ENCODE assay signal across 8 cellular contexts in the genomic region with DNA sequence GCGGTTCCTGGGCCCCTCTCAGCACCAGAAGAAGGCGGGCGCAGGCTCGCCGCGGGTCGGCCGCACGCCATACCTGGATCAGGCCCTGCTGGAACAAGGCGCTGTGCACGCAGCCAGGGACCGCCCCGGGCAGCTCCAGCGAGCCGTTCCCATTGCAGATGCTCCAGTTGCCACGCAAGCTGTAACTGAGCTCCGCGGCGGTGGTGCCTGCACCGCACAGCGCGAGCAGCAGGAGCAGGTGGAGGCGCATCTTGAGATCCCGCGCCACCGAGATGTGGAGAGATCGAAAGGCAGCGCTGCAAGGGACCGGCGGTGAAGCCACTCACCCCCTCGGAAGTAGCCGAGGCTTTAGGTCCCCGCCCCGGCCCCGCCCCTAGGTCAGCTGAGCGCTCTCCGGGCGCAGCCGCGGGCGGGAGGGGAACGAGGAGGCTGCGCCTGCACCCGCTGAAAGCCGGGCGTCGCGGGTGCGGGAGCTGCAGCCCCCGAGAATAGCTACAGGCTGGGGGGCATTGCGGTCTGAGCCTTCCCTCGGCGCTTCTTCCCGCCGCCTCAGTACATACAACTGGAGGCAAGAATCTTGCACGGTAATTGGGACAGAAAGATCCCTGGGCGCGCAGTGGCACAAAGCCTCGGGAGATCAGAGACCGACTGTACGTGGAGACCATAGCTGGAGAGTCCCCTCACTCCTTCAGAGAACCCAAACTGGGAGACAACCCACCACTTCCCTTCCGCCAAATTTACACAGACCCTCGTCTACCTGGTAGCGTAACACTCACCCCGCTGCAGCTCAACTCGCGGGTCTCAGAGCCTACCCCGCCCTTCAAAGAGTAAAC. TPM values are rescaled to one million over a fixed set of nuclear protein-coding genes. Genes with fewer than 3 reads are reported as not detected.
DNase-seq lines count a peak whose midpoint lies in the region; ATAC-seq and TF ChIP-seq lines count a peak whose summit lies in the region.

A gene (minus strand): TSS at position 324 of the 833 bp plus-strand sequence. CDS start 74 bp downstream, at position 250.

- TF ChIP-seq CTCF in NB4 (IDR thresholded peaks at IDR 0.05; ENCODE audit: low read depth, low read length) (no peak), ovary (IDR thresholded peaks at IDR 0.05) (no peak), thoracic aorta (IDR thresholded peaks at IDR 0.05) (no peak)

- no peak for TF ChIP-seq EP300 in ovary (IDR thresholded peaks at IDR 0.05)

- H3K4me1 ChIP-seq in ovary (ENCODE audit: insufficient read depth) (no peaks in the 10 kb centered on the region), thoracic aorta (ENCODE audit: control insufficient read depth in 1 of 2, low read depth in 2 of 2) (peaks cover 6 to 17% of the 10 kb centered on the region in 2 donors)

- peak; percentile 89 for DNase-seq in NB4 (ENCODE audit: low read depth)
- peak; percentile 61 to 94 (median 86) for DNase-seq in head of caudate nucleus
- DNase-seq in ovary: peak; percentile 70 to 79 (median 74)
- DNase-seq in thoracic aorta (ENCODE audit: low spot score): peak; percentile 33

- intact Hi-C loops in head of caudate nucleus (cut with DNase I): loop anchor here (2.0 kb wide), 1 partner anchor 66 kb away; a partner anchor contains a TSS
- intact Hi-C loops in ovary (cut with DNase I): loop anchor here in 1 of 4 donors (10.0 kb wide), 1 partner anchor 54 kb away; no protein-coding TSS in a partner anchor

- 0% methylated on average over 46 to 68 of the region's 68 CpGs for WGBS in ovary, 3 donors

- H3K27ac ChIP-seq in ovary (peak within 1 kb of the TSS; percentile 9 to 50), thoracic aorta (peak within 1 kb of the TSS; percentile 19 to 75)

- H3K4me3 Mint-ChIP-seq in activated naive CD4-positive, alpha-beta T cell treated with anti-CD3 and anti-CD28 coated beads, Interleukin-2, amount 50 U/mL, for 24 hours: peak within 1 kb of the TSS; percentile 95

- peak; percentile 92 for ATAC-seq in HG02588 (IDR thresholded peaks at IDR 0.05; ENCODE audit: unreplicated experiment)
- peak; percentile 98 for ATAC-seq in SK-N-SH treated with all-trans-retinoic acid at 6 μM for 48 hours
- peak; percentile 53 for ATAC-seq in thoracic aorta (ENCODE audit: insufficient number of reproducible peaks, low FRiP score, low read depth)

- H3K9me3 Mint-ChIP-seq in activated naive CD4-positive, alpha-beta T cell treated with anti-CD3 and anti-CD28 coated beads, Interleukin-2, amount 50 U/mL, for 24 hours: no peaks in the 10 kb centered on the region

- TF ChIP-seq POLR2A in GM10847 (IDR thresholded peaks at IDR 0.05; ENCODE audit: extremely low read depth, insufficient read length): peak; percentile 80
- peak; percentile 79 for TF ChIP-seq POLR2A in NB4 (IDR thresholded peaks at IDR 0.05; ENCODE audit: extremely low read depth, insufficient read length)
- TF ChIP-seq POLR2A in ovary (IDR thresholded peaks at IDR 0.05): no peak

- no peaks in the 10 kb centered on the region for H3K36me3 ChIP-seq in ovary
- H3K36me3 ChIP-seq in thoracic aorta: no peaks in the 10 kb centered on the region

- no peaks in the 10 kb centered on the region for H3K27me3 Mint-ChIP-seq in activated naive CD4-positive, alpha-beta T cell treated with anti-CD3 and anti-CD28 coated beads, Interleukin-2, amount 50 U/mL, for 24 hours

- H3K9me3 ChIP-seq in ovary (no peaks in the 10 kb centered on the region), thoracic aorta (no peaks in the 10 kb centered on the region)

- H3K4me3 ChIP-seq in NB4 (ENCODE audit: low read depth, low read length) (peak within 1 kb of the TSS; percentile 88), ovary (peak within 1 kb of the TSS; percentile 98), thoracic aorta (peak within 1 kb of the TSS; percentile 83)

- peaks cover 4% of the 10 kb centered on the region for H3K36me3 Mint-ChIP-seq in activated naive CD4-positive, alpha-beta T cell treated with anti-CD3 and anti-CD28 coated beads, Interleukin-2, amount 50 U/mL, for 24 hours

- H3K27me3 ChIP-seq in ovary: no peaks in the 10 kb centered on the region
- no peaks in the 10 kb centered on the region for H3K27me3 ChIP-seq in thoracic aorta (replicated peaks; ENCODE audit: insufficient read depth)

- H3K27ac Mint-ChIP-seq in activated naive CD4-positive, alpha-beta T cell treated with anti-CD3 and anti-CD28 coated beads, Interleukin-2, amount 50 U/mL, for 24 hours: peak within 1 kb of the TSS; percentile 86

- peaks cover 42% of the 10 kb centered on the region for H3K4me1 Mint-ChIP-seq in activated naive CD4-positive, alpha-beta T cell treated with anti-CD3 and anti-CD28 coated beads, Interleukin-2, amount 50 U/mL, for 24 hours

TF ChIP-seq in SK-N-SH treated with all-trans-retinoic acid at 6 μM for 48 hours, 23 proteins besides CTCF, POLR2A, EP300 and RAD21:
- TF ChIP-seq, protein P1, sequence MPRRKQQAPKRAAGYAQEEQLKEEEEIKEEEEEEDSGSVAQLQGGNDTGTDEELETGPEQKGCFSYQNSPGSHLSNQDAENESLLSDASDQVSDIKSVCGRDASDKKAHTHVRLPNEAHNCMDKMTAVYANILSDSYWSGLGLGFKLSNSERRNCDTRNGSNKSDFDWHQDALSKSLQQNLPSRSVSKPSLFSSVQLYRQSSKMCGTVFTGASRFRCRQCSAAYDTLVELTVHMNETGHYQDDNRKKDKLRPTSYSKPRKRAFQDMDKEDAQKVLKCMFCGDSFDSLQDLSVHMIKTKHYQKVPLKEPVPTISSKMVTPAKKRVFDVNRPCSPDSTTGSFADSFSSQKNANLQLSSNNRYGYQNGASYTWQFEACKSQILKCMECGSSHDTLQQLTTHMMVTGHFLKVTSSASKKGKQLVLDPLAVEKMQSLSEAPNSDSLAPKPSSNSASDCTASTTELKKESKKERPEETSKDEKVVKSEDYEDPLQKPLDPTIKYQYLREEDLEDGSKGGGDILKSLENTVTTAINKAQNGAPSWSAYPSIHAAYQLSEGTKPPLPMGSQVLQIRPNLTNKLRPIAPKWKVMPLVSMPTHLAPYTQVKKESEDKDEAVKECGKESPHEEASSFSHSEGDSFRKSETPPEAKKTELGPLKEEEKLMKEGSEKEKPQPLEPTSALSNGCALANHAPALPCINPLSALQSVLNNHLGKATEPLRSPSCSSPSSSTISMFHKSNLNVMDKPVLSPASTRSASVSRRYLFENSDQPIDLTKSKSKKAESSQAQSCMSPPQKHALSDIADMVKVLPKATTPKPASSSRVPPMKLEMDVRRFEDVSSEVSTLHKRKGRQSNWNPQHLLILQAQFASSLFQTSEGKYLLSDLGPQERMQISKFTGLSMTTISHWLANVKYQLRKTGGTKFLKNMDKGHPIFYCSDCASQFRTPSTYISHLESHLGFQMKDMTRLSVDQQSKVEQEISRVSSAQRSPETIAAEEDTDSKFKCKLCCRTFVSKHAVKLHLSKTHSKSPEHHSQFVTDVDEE (CRISPR knock-in tag; IDR thresholded peaks at IDR 0.05): no peak
- TF ChIP-seq ZC3H10 (CRISPR knock-in tag; IDR thresholded peaks at IDR 0.05) (no peak), ESRRG (CRISPR knock-in tag; IDR thresholded peaks at IDR 0.05) (no peak), TCF4 (CRISPR knock-in tag; IDR thresholded peaks at IDR 0.05; ENCODE audit: borderline replicate concordance) (no peak), ZNF70 (CRISPR knock-in tag; IDR thresholded peaks at IDR 0.05) (no peak)
- TF ChIP-seq, protein P2, sequence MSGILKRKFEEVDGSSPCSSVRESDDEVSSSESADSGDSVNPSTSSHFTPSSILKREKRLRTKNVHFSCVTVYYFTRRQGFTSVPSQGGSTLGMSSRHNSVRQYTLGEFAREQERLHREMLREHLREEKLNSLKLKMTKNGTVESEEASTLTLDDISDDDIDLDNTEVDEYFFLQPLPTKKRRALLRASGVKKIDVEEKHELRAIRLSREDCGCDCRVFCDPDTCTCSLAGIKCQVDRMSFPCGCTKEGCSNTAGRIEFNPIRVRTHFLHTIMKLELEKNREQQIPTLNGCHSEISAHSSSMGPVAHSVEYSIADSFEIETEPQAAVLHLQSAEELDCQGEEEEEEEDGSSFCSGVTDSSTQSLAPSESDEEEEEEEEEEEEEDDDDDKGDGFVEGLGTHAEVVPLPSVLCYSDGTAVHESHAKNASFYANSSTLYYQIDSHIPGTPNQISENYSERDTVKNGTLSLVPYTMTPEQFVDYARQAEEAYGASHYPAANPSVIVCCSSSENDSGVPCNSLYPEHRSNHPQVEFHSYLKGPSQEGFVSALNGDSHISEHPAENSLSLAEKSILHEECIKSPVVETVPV (CRISPR knock-in tag; IDR thresholded peaks at IDR 0.05): no peak
- TF ChIP-seq, protein P3, sequence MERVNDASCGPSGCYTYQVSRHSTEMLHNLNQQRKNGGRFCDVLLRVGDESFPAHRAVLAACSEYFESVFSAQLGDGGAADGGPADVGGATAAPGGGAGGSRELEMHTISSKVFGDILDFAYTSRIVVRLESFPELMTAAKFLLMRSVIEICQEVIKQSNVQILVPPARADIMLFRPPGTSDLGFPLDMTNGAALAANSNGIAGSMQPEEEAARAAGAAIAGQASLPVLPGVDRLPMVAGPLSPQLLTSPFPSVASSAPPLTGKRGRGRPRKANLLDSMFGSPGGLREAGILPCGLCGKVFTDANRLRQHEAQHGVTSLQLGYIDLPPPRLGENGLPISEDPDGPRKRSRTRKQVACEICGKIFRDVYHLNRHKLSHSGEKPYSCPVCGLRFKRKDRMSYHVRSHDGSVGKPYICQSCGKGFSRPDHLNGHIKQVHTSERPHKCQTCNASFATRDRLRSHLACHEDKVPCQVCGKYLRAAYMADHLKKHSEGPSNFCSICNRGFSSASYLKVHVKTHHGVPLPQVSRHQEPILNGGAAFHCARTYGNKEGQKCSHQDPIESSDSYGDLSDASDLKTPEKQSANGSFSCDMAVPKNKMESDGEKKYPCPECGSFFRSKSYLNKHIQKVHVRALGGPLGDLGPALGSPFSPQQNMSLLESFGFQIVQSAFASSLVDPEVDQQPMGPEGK (CRISPR knock-in tag; IDR thresholded peaks at IDR 0.05; ENCODE audit: borderline replicate concordance): no peak
- TF ChIP-seq, protein P4, sequence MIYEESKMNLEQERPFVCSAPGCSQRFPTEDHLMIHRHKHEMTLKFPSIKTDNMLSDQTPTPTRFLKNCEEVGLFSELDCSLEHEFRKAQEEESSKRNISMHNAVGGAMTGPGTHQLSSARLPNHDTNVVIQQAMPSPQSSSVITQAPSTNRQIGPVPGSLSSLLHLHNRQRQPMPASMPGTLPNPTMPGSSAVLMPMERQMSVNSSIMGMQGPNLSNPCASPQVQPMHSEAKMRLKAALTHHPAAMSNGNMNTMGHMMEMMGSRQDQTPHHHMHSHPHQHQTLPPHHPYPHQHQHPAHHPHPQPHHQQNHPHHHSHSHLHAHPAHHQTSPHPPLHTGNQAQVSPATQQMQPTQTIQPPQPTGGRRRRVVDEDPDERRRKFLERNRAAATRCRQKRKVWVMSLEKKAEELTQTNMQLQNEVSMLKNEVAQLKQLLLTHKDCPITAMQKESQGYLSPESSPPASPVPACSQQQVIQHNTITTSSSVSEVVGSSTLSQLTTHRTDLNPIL (CRISPR knock-in tag; IDR thresholded peaks at IDR 0.05; ENCODE audit: low read depth): no peak

RNA-seq across cellular contexts. Expression of the gene that starts here (rescaled TPM):
- 10 to 100 TPM; 21.9 to 30.1 (median 24.5) TPM for total RNA-seq in ovary
- polyA plus RNA-seq in ovary: 10 to 100 TPM; 15.6 to 32.7 TPM
- total RNA-seq in thoracic aorta: 10 to 100 TPM; 37.2 to 41.3 TPM

Comparison
In these comparisons a context has a peak if more than half of its experiments do, and no peak if none do; other contexts are left out.
1. Peak in every context shown above with its lines: DNase-seq, ATAC-seq, H3K4me3 ChIP-seq and H3K27ac ChIP-seq.
2. DNase-seq: peak in every context shown above with its lines; median percentile 89 in NB4; 86 in head of caudate nucleus; 74 in ovary; 33 in thoracic aorta.